In the genomic region with DNA sequence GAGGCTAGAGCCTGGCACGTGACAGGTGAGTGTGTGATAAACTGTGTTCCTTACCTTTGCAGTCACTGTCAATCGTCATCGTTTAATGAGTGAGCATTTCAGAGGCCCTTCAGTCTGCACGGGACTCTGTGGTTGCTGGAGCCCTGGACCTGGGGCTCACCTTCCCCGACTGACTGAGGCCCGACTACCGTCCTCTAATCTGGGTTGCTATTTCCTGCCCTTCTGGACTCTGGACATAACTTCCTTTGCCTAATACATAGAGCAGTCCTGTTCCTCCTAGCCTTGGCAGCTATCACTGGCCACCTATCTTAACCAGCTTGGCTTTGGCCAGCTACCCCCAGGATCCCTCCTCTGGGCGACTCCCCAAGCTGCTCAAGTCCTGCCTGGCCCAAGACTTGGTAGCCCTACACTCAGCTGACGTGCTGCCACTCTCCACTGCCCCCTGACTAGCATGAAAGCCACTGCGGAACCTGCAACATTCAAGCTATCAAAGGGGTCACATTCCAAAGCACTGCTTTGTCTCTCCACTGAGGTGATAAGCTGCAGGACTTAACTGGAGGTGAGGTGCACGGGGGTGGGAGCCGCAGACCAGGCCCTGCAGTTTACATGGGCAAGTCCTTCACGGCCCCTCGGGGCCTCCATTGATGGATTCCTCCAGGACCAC, we compare ENCODE assay signal across 1 cellular context.
A peak's percentile ranks its signal among the peaks of the same experiment; 100 is the strongest.
TF ChIP-seq lines count a peak whose summit lies in the region.

No MANE protein-coding gene starts in this region.

TF ChIP-seq in HepG2, 621 proteins besides CTCF, POLR2A, EP300 and RAD21 (continued from another document and continues in another):
- TF ChIP-seq, protein P1, sequence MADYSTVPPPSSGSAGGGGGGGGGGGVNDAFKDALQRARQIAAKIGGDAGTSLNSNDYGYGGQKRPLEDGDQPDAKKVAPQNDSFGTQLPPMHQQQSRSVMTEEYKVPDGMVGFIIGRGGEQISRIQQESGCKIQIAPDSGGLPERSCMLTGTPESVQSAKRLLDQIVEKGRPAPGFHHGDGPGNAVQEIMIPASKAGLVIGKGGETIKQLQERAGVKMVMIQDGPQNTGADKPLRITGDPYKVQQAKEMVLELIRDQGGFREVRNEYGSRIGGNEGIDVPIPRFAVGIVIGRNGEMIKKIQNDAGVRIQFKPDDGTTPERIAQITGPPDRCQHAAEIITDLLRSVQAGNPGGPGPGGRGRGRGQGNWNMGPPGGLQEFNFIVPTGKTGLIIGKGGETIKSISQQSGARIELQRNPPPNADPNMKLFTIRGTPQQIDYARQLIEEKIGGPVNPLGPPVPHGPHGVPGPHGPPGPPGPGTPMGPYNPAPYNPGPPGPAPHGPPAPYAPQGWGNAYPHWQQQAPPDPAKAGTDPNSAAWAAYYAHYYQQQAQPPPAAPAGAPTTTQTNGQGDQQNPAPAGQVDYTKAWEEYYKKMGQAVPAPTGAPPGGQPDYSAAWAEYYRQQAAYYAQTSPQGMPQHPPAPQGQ (CRISPR knock-in tag; IDR thresholded peaks at IDR 0.05; ENCODE audit: borderline replicate concordance): no peak; the same call in 1 of the 2 replicates
- TF ChIP-seq IRX3 (CRISPR knock-in tag; IDR thresholded peaks at IDR 0.05; ENCODE audit: borderline replicate concordance, low read depth): no peak
- peak; percentile 78 for TF ChIP-seq KDM5B (CRISPR knock-in tag; IDR thresholded peaks at IDR 0.05; ENCODE audit: borderline replicate concordance)
- TF ChIP-seq ZNF382 (CRISPR knock-in tag; IDR thresholded peaks at IDR 0.05; ENCODE audit: borderline replicate concordance): no peak
- peak; percentile 56; the same call in 1 of the 2 replicates for TF ChIP-seq MYC (CRISPR knock-in tag; IDR thresholded peaks at IDR 0.05; ENCODE audit: borderline replicate concordance)
- no peak for TF ChIP-seq XBP1 (CRISPR knock-in tag; IDR thresholded peaks at IDR 0.05)
- TF ChIP-seq, protein P2, sequence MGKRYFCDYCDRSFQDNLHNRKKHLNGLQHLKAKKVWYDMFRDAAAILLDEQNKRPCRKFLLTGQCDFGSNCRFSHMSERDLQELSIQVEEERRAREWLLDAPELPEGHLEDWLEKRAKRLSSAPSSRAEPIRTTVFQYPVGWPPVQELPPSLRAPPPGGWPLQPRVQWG (CRISPR knock-in tag; IDR thresholded peaks at IDR 0.05; ENCODE audit: borderline replicate concordance, low read depth): no peak
- TF ChIP-seq REL (CRISPR knock-in tag; conservative IDR thresholded peaks at IDR 0.05): no peak
- TF ChIP-seq, protein P3, sequence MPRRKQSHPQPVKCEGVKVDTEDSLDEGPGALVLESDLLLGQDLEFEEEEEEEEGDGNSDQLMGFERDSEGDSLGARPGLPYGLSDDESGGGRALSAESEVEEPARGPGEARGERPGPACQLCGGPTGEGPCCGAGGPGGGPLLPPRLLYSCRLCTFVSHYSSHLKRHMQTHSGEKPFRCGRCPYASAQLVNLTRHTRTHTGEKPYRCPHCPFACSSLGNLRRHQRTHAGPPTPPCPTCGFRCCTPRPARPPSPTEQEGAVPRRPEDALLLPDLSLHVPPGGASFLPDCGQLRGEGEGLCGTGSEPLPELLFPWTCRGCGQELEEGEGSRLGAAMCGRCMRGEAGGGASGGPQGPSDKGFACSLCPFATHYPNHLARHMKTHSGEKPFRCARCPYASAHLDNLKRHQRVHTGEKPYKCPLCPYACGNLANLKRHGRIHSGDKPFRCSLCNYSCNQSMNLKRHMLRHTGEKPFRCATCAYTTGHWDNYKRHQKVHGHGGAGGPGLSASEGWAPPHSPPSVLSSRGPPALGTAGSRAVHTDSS (CRISPR knock-in tag; conservative IDR thresholded peaks at IDR 0.05): no peak
- TF ChIP-seq, protein P4, sequence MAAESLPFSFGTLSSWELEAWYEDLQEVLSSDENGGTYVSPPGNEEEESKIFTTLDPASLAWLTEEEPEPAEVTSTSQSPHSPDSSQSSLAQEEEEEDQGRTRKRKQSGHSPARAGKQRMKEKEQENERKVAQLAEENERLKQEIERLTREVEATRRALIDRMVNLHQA (CRISPR knock-in tag; IDR thresholded peaks at IDR 0.05): no peak
- TF ChIP-seq ZNF124 (CRISPR knock-in tag; IDR thresholded peaks at IDR 0.05): peak; percentile 94
- no peak for TF ChIP-seq SP1 (IDR thresholded peaks at IDR 0.05)
- TF ChIP-seq SP1 (CRISPR knock-in tag; IDR thresholded peaks at IDR 0.05): no peak
- TF ChIP-seq, protein P5, sequence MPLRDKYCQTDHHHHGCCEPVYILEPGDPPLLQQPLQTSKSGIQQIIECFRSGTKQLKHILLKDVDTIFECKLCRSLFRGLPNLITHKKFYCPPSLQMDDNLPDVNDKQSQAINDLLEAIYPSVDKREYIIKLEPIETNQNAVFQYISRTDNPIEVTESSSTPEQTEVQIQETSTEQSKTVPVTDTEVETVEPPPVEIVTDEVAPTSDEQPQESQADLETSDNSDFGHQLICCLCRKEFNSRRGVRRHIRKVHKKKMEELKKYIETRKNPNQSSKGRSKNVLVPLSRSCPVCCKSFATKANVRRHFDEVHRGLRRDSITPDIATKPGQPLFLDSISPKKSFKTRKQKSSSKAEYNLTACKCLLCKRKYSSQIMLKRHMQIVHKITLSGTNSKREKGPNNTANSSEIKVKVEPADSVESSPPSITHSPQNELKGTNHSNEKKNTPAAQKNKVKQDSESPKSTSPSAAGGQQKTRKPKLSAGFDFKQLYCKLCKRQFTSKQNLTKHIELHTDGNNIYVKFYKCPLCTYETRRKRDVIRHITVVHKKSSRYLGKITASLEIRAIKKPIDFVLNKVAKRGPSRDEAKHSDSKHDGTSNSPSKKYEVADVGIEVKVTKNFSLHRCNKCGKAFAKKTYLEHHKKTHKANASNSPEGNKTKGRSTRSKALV (CRISPR knock-in tag; IDR thresholded peaks at IDR 0.05): 0 out of 2 replicates have a peak, but pooled peaks have one; percentile 51
- peak; percentile 71 for TF ChIP-seq KAT7 (CRISPR knock-in tag; IDR thresholded peaks at IDR 0.05; ENCODE audit: borderline replicate concordance)
- TF ChIP-seq NONO (IDR thresholded peaks at IDR 0.05): no peak
- peak; percentile 65 for TF ChIP-seq NONO (CRISPR knock-in tag; conservative IDR thresholded peaks at IDR 0.05)
- peak; percentile 63 for TF ChIP-seq HNF4G (IDR thresholded peaks at IDR 0.05; ENCODE audit: borderline replicate concordance, low read depth, low read length)
- no peak for TF ChIP-seq HNF4G (CRISPR knock-in tag; IDR thresholded peaks at IDR 0.05; ENCODE audit: borderline replicate concordance, low read depth)
- no peak for TF ChIP-seq JUNB (CRISPR knock-in tag; IDR thresholded peaks at IDR 0.05; ENCODE audit: borderline replicate concordance)
- TF ChIP-seq, protein P6, sequence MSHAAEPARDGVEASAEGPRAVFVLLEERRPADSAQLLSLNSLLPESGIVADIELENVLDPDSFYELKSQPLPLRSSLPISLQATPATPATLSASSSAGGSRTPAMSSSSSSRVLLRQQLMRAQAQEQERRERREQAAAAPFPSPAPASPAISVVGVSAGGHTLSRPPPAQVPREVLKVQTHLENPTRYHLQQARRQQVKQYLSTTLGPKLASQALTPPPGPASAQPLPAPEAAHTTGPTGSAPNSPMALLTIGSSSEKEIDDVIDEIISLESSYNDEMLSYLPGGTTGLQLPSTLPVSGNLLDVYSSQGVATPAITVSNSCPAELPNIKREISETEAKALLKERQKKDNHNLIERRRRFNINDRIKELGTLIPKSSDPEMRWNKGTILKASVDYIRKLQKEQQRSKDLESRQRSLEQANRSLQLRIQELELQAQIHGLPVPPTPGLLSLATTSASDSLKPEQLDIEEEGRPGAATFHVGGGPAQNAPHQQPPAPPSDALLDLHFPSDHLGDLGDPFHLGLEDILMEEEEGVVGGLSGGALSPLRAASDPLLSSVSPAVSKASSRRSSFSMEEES (CRISPR knock-in tag; IDR thresholded peaks at IDR 0.05): peak; percentile 69; the same call in 1 of the 2 replicates
- peak; percentile 81 for TF ChIP-seq BORCS8-MEF2B (CRISPR knock-in tag; IDR thresholded peaks at IDR 0.05)
- no peak; the same call in 1 of the 2 replicates for TF ChIP-seq JUND (CRISPR knock-in tag; IDR thresholded peaks at IDR 0.05)
- no peak for TF ChIP-seq ZSCAN30 (CRISPR knock-in tag; IDR thresholded peaks at IDR 0.05)
- TF ChIP-seq, protein P7, sequence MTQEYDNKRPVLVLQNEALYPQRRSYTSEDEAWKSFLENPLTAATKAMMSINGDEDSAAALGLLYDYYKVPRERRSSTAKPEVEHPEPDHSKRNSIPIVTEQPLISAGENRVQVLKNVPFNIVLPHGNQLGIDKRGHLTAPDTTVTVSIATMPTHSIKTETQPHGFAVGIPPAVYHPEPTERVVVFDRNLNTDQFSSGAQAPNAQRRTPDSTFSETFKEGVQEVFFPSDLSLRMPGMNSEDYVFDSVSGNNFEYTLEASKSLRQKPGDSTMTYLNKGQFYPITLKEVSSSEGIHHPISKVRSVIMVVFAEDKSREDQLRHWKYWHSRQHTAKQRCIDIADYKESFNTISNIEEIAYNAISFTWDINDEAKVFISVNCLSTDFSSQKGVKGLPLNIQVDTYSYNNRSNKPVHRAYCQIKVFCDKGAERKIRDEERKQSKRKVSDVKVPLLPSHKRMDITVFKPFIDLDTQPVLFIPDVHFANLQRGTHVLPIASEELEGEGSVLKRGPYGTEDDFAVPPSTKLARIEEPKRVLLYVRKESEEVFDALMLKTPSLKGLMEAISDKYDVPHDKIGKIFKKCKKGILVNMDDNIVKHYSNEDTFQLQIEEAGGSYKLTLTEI (CRISPR knock-in tag; conservative IDR thresholded peaks at IDR 0.05): no peak
- TF ChIP-seq, protein P8, sequence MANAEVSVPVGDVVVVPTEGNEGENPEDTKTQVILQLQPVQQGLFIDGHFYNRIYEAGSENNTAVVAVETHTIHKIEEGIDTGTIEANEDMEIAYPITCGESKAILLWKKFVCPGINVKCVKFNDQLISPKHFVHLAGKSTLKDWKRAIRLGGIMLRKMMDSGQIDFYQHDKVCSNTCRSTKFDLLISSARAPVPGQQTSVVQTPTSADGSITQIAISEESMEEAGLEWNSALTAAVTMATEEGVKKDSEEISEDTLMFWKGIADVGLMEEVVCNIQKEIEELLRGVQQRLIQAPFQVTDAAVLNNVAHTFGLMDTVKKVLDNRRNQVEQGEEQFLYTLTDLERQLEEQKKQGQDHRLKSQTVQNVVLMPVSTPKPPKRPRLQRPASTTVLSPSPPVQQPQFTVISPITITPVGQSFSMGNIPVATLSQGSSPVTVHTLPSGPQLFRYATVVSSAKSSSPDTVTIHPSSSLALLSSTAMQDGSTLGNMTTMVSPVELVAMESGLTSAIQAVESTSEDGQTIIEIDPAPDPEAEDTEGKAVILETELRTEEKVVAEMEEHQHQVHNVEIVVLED (CRISPR knock-in tag; IDR thresholded peaks at IDR 0.05; ENCODE audit: borderline replicate concordance): no peak
- TF ChIP-seq ZNF570 (CRISPR knock-in tag; IDR thresholded peaks at IDR 0.05; ENCODE audit: borderline replicate concordance): no peak
- no peak for TF ChIP-seq ATF1 (CRISPR knock-in tag; IDR thresholded peaks at IDR 0.05)
- TF ChIP-seq HNRNPK (IDR thresholded peaks at IDR 0.05; ENCODE audit: low read depth, low read length, poor library complexity, severe bottlenecking): no peak
- TF ChIP-seq, protein P9, sequence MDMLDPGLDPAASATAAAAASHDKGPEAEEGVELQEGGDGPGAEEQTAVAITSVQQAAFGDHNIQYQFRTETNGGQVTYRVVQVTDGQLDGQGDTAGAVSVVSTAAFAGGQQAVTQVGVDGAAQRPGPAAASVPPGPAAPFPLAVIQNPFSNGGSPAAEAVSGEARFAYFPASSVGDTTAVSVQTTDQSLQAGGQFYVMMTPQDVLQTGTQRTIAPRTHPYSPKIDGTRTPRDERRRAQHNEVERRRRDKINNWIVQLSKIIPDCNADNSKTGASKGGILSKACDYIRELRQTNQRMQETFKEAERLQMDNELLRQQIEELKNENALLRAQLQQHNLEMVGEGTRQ (IDR thresholded peaks at IDR 0.05; ENCODE audit: low read depth, low read length): no peak; the same call in 1 of the 2 replicates
- TF ChIP-seq, protein P9 (CRISPR knock-in tag; IDR thresholded peaks at IDR 0.05; ENCODE audit: borderline replicate concordance): peak; percentile 43; the same call in 1 of the 2 replicates
- peak; percentile 92 for TF ChIP-seq SNAPC2 (CRISPR knock-in tag; IDR thresholded peaks at IDR 0.05)
- peak; percentile 84 for TF ChIP-seq RBAK (CRISPR knock-in tag; IDR thresholded peaks at IDR 0.05)
- TF ChIP-seq, protein P10, sequence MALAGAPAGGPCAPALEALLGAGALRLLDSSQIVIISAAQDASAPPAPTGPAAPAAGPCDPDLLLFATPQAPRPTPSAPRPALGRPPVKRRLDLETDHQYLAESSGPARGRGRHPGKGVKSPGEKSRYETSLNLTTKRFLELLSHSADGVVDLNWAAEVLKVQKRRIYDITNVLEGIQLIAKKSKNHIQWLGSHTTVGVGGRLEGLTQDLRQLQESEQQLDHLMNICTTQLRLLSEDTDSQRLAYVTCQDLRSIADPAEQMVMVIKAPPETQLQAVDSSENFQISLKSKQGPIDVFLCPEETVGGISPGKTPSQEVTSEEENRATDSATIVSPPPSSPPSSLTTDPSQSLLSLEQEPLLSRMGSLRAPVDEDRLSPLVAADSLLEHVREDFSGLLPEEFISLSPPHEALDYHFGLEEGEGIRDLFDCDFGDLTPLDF (CRISPR knock-in tag; IDR thresholded peaks at IDR 0.05): no peak
- TF ChIP-seq YEATS4 (CRISPR knock-in tag; IDR thresholded peaks at IDR 0.05; ENCODE audit: borderline replicate concordance): no peak
- TF ChIP-seq SP140L (CRISPR knock-in tag; IDR thresholded peaks at IDR 0.05; ENCODE audit: borderline replicate concordance): no peak
- no peak; the same call in 1 of the 2 replicates for TF ChIP-seq ATAD3A (CRISPR knock-in tag; IDR thresholded peaks at IDR 0.05)
- TF ChIP-seq NKX3-1 (CRISPR knock-in tag; IDR thresholded peaks at IDR 0.05): no peak; the same call in 1 of the 2 replicates
- TF ChIP-seq TOPORS (CRISPR knock-in tag; IDR thresholded peaks at IDR 0.05): no peak
- TF ChIP-seq POGZ (CRISPR knock-in tag; IDR thresholded peaks at IDR 0.05): peak; percentile 69; the same call in 1 of the 2 replicates
- 0 out of 2 replicates have a peak, but pooled peaks have one; percentile 15 for TF ChIP-seq ZNF598 (CRISPR knock-in tag; IDR thresholded peaks at IDR 0.05; ENCODE audit: borderline replicate concordance)
- no peak; the same call in 1 of the 2 replicates for TF ChIP-seq KMT2B (CRISPR knock-in tag; IDR thresholded peaks at IDR 0.05)
- no peak for TF ChIP-seq SATB2 (CRISPR knock-in tag; IDR thresholded peaks at IDR 0.05)
- TF ChIP-seq ELF4 (CRISPR knock-in tag; IDR thresholded peaks at IDR 0.05; ENCODE audit: borderline replicate concordance): no peak
- 0 out of 2 replicates have a peak, but pooled peaks have one; percentile 34 for TF ChIP-seq HMG20B (CRISPR knock-in tag; conservative IDR thresholded peaks at IDR 0.05)
- TF ChIP-seq IKZF1 (IDR thresholded peaks at IDR 0.05): no peak
- TF ChIP-seq SMARCE1 (IDR thresholded peaks at IDR 0.05; ENCODE audit: borderline replicate concordance): no peak
- peak; percentile 69; the same call in 1 of the 2 replicates for TF ChIP-seq ZNF792 (CRISPR knock-in tag; IDR thresholded peaks at IDR 0.05)
- 0 out of 2 replicates have a peak, but pooled peaks have one; percentile 8 for TF ChIP-seq ZNF572 (CRISPR knock-in tag; IDR thresholded peaks at IDR 0.05)
- 0 out of 2 replicates have a peak, but pooled peaks have one; percentile 27 for TF ChIP-seq ZNF782 (CRISPR knock-in tag; IDR thresholded peaks at IDR 0.05; ENCODE audit: borderline replicate concordance)
- TF ChIP-seq HES4 (CRISPR knock-in tag; IDR thresholded peaks at IDR 0.05; ENCODE audit: borderline replicate concordance): no peak
- TF ChIP-seq KLF11 (CRISPR knock-in tag; IDR thresholded peaks at IDR 0.05): peak; percentile 39; the same call in 1 of the 2 replicates
